In the genomic region with DNA sequence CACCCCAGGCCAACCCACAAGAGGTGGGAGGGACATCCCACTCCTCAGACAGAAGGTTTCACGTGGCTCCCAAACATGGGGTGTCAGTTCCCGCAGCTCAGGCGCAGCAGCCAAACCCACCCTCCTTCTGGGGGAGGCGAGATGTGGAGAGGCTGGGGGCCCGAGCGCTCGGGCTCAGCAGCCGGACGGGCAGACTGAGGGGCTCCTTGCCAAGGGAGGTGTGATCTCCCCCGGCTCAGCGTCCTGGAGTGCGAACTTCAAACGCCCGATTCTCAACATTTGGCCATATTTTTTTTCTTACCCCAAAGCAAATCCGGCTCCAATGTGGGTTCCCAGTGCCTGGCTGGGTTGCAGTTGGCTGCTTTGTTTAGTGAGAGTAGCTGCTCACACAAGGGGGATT, we compare ENCODE assay signal across 24 cellular contexts.
"Had no signal": no experiment of that assay in that cellular context is flagged by ENCODE, and none has a peak within 500 bp of the region (broad histone marks: within the 10 kb centered on the region; RNA-seq: fewer than 3 reads in every experiment).

No MANE protein-coding gene starts in this region.

- H3K9me3 ChIP-seq: colonic mucosa, esophagus squamous epithelium, prostate gland, sigmoid colon, testis, tibial artery, upper lobe of left lung had no signal

- H3K4me1 ChIP-seq: colonic mucosa, prostate gland, testis, tibial artery, upper lobe of left lung had no signal

- DNase-seq: colonic mucosa; dermis blood vessel endothelial cell; effector memory CD8-positive, alpha-beta T cell; erythroblast; esophagus squamous epithelium; foreskin melanocyte; glutamatergic neuron; heart right ventricle; hippocampal formation; kidney glomerular epithelial cell; left colon; natural killer cell; right cardiac atrium; sigmoid colon; stimulated activated CD4-positive, alpha-beta T cell treated with anti-CD3 and anti-CD28 coated beads, Interleukin-4, amount 100 ng/mL, for 4 hours; stimulated activated naive CD8-positive, alpha-beta T cell treated with anti-CD3 and anti-CD28 coated beads, Interleukin-15, Interleukin-2, amounts not matched to agents 100 U/mL and 50 U/mL, for 24 hours; substantia nigra; testis; tibial artery had no signal

- H3K27ac ChIP-seq: colonic mucosa, esophagus squamous epithelium, heart right ventricle, prostate gland, sigmoid colon, testis, tibial artery, upper lobe of left lung had no signal

- H3K4me3 ChIP-seq: colonic mucosa, esophagus squamous epithelium, heart right ventricle, lung, prostate gland, sigmoid colon, testis, tibial artery, upper lobe of left lung had no signal

- H3K36me3 ChIP-seq: colonic mucosa, esophagus squamous epithelium, heart right ventricle, prostate gland, sigmoid colon, tibial artery, upper lobe of left lung had no signal

- H3K4me3 Mint-ChIP-seq: effector memory CD8-positive, alpha-beta T cell; memory B cell; natural killer cell; stimulated activated memory B cell treated with anti-CD40 and anti-IgM and Interleukin-4, amounts not matched to agents 10 μg/mL and 1 μg/mL and 100 μg/mL, for 72 hours had no signal

- H3K27ac Mint-ChIP-seq: effector memory CD8-positive, alpha-beta T cell; memory B cell; natural killer cell; stimulated activated memory B cell treated with anti-CD40 and anti-IgM and Interleukin-4, amounts not matched to agents 10 μg/mL and 1 μg/mL and 100 μg/mL, for 72 hours had no signal

- H3K27me3 ChIP-seq: testis, upper lobe of left lung had no signal

- ATAC-seq: effector memory CD8-positive, alpha-beta T cell; heart right ventricle; left colon; natural killer cell; right cardiac atrium; stimulated activated memory B cell treated with anti-CD40 and anti-IgM and Interleukin-4, amounts not matched to agents 10 μg/mL and 1 μg/mL and 100 μg/mL, for 72 hours; stimulated activated naive CD8-positive, alpha-beta T cell treated with anti-CD3 and anti-CD28 coated beads, Interleukin-15, Interleukin-2, amounts not matched to agents 100 U/mL and 50 U/mL, for 24 hours had no signal

- H3K36me3 Mint-ChIP-seq: memory B cell; natural killer cell; stimulated activated memory B cell treated with anti-CD40 and anti-IgM and Interleukin-4, amounts not matched to agents 10 μg/mL and 1 μg/mL and 100 μg/mL, for 72 hours had no signal

- H3K4me1 Mint-ChIP-seq: memory B cell; natural killer cell; stimulated activated memory B cell treated with anti-CD40 and anti-IgM and Interleukin-4, amounts not matched to agents 10 μg/mL and 1 μg/mL and 100 μg/mL, for 72 hours had no signal
